38 cellular contexts compared by ENCODE assay signal in genomic region chrX:151169783-151170182, GRCh38. TPM values are rescaled to one million over a fixed set of nuclear protein-coding genes. Genes with fewer than 3 reads are reported as not detected.
"Had no signal": no experiment of that assay in that cellular context is flagged by ENCODE, and none has a peak within 500 bp of the region (broad histone marks: within the 10 kb centered on the region; RNA-seq: fewer than 3 reads in every experiment).

No MANE protein-coding gene starts in this region.

- H3K27ac Mint-ChIP-seq: activated CD4-positive, alpha-beta memory T cell treated with anti-CD3 and anti-CD28 coated beads, Interleukin-2, amount 10 ng/mL, durations not matched to agents 7 days and 5 days; activated CD4-positive, alpha-beta T cell treated with anti-CD3 and anti-CD28 coated beads for 36 hours; activated CD4-positive, alpha-beta T cell treated with anti-CD3 and anti-CD28 coated beads, Interleukin-2, amount 10 ng/mL, durations not matched to agents 7 days and 5 days; activated CD8-positive, alpha-beta memory T cell treated with anti-CD3 and anti-CD28 coated beads, Interleukin-2, amount 10 ng/mL, durations not matched to agents 7 days and 5 days; activated CD8-positive, alpha-beta T cell treated with anti-CD3 and anti-CD28 coated beads, Interleukin-2, amount 10 ng/mL, durations not matched to agents 7 days and 5 days; activated naive CD4-positive, alpha-beta T cell treated with anti-CD3 and anti-CD28 coated beads, Interleukin-2, amount 10 ng/mL, durations not matched to agents 7 days and 5 days; activated naive CD4-positive, alpha-beta T cell treated with anti-CD3 and anti-CD28 coated beads, Interleukin-2, amount 50 U/mL, for 24 hours; activated naive CD8-positive, alpha-beta T cell; activated naive CD8-positive, alpha-beta T cell treated with anti-CD3 and anti-CD28 coated beads, Interleukin-2, amount 10 ng/mL, durations not matched to agents 7 days and 5 days; activated naive CD8-positive, alpha-beta T cell treated with anti-CD3 and anti-CD28 coated beads, Interleukin-2, amount 50 U/mL, for 24 hours; activated T-cell treated with anti-CD3 and anti-CD28 coated beads, Interleukin-2, amount 50 U/mL, for 24 hours; T-helper 1 cell treated with Interleukin-12 subunit alpha and Interleukin-12 subunit beta and Interleukin-4 antibody, amounts not matched to agents 30 μg/mL and 1 μg/mL, for 36 hours; T-helper 2 cell treated with Interferon-gamma antibody and Interleukin-4, amounts not matched to agents 5 μg/mL and 100 μg/mL, for 36 hours had no signal

- H3K36me3 ChIP-seq: ascending aorta, brain microvascular endothelial cell, breast epithelium had no signal

- FAIRE-seq: colon, TTC549 had no signal

- H3K36me3 Mint-ChIP-seq: activated CD8-positive, alpha-beta memory T cell treated with anti-CD3 and anti-CD28 coated beads, Interleukin-2, amount 10 ng/mL, durations not matched to agents 7 days and 5 days; activated naive CD4-positive, alpha-beta T cell treated with anti-CD3 and anti-CD28 coated beads, Interleukin-2, amount 10 ng/mL, durations not matched to agents 7 days and 5 days; activated naive CD4-positive, alpha-beta T cell treated with anti-CD3 and anti-CD28 coated beads, Interleukin-2, amount 50 U/mL, for 24 hours; activated naive CD8-positive, alpha-beta T cell; activated naive CD8-positive, alpha-beta T cell treated with anti-CD3 and anti-CD28 coated beads, Interleukin-2, amount 10 ng/mL, durations not matched to agents 7 days and 5 days had no signal

- H3K4me3 ChIP-seq: ascending aorta, body of pancreas, breast epithelium had no signal

- H3K9me3 ChIP-seq: ascending aorta, body of pancreas had no signal

- H3K4me1 ChIP-seq: ascending aorta, body of pancreas, breast epithelium had no signal

- DNase-seq: activated CD4-positive, alpha-beta memory T cell treated with anti-CD3 and anti-CD28 coated beads, Interleukin-2, amount 10 ng/mL, durations not matched to agents 7 days and 5 days; activated CD4-positive, alpha-beta T cell treated with anti-CD3 and anti-CD28 coated beads for 1 hour; activated CD4-positive, alpha-beta T cell treated with anti-CD3 and anti-CD28 coated beads for 36 hours; activated CD4-positive, alpha-beta T cell treated with anti-CD3 and anti-CD28 coated beads for 48 hours; activated CD4-positive, alpha-beta T cell treated with anti-CD3 and anti-CD28 coated beads, Interleukin-2, amount 10 ng/mL, durations not matched to agents 7 days and 5 days; activated CD4-positive, alpha-beta T cell treated with anti-CD3 and anti-CD28 coated beads, Interleukin-2, amount 50 U/mL, for 48 hours; activated CD4-positive, CD25-positive, alpha-beta regulatory T cell; activated CD8-positive, alpha-beta memory T cell treated with anti-CD3 and anti-CD28 coated beads for 24 hours; activated CD8-positive, alpha-beta memory T cell treated with anti-CD3 and anti-CD28 coated beads, Interleukin-2, amount 10 ng/mL, durations not matched to agents 7 days and 5 days; activated CD8-positive, alpha-beta memory T cell treated with anti-CD3 and anti-CD28 coated beads, Interleukin-2, amount 50 U/mL, for 48 hours; activated CD8-positive, alpha-beta T cell treated with anti-CD3 and anti-CD28 coated beads, Interleukin-2, amount 10 ng/mL, durations not matched to agents 7 days and 5 days; activated gamma-delta T cell; activated naive CD4-positive, alpha-beta T cell treated with anti-CD3 and anti-CD28 coated beads, Interleukin-2, amount 10 ng/mL, durations not matched to agents 7 days and 5 days; activated naive CD4-positive, alpha-beta T cell treated with Interleukin-2 at 50 U/mL for 16 hours; activated naive CD8-positive, alpha-beta T cell treated with anti-CD3 and anti-CD28 coated beads, Interleukin-2, amount 10 ng/mL, durations not matched to agents 7 days and 5 days; activated naive CD8-positive, alpha-beta T cell treated with anti-CD3 and anti-CD28 coated beads, Interleukin-2, amount 50 U/mL, for 24 hours; activated T-cell treated with anti-CD3 and anti-CD28 coated beads, Interleukin-2, amount 50 U/mL, for 24 hours; activated T-cell treated with anti-CD3 and anti-CD28 coated beads, Interleukin-2, amount 50 U/mL, for 48 hours; amygdala; anterior cingulate cortex; body of pancreas; brain microvascular endothelial cell; central memory CD4-positive, alpha-beta T cell; T-helper 1 cell; T-helper 2 cell; T-helper 9 cell had no signal

- H3K9me3 Mint-ChIP-seq: activated CD4-positive, alpha-beta memory T cell treated with anti-CD3 and anti-CD28 coated beads, Interleukin-2, amount 10 ng/mL, durations not matched to agents 7 days and 5 days; activated CD4-positive, alpha-beta T cell treated with anti-CD3 and anti-CD28 coated beads, Interleukin-2, amount 10 ng/mL, durations not matched to agents 7 days and 5 days; activated naive CD4-positive, alpha-beta T cell treated with anti-CD3 and anti-CD28 coated beads, Interleukin-2, amount 10 ng/mL, durations not matched to agents 7 days and 5 days; activated naive CD4-positive, alpha-beta T cell treated with anti-CD3 and anti-CD28 coated beads, Interleukin-2, amount 50 U/mL, for 24 hours; activated naive CD8-positive, alpha-beta T cell treated with anti-CD3 and anti-CD28 coated beads, Interleukin-2, amount 10 ng/mL, durations not matched to agents 7 days and 5 days; activated naive CD8-positive, alpha-beta T cell treated with anti-CD3 and anti-CD28 coated beads, Interleukin-2, amount 50 U/mL, for 24 hours; activated T-cell treated with anti-CD3 and anti-CD28 coated beads, Interleukin-2, amount 50 U/mL, for 24 hours; T-helper 1 cell treated with Interleukin-12 subunit alpha and Interleukin-12 subunit beta and Interleukin-4 antibody, amounts not matched to agents 30 μg/mL and 1 μg/mL, for 36 hours; T-helper 2 cell treated with Interferon-gamma antibody and Interleukin-4, amounts not matched to agents 5 μg/mL and 100 μg/mL, for 36 hours had no signal

- H3K4me1 Mint-ChIP-seq: activated CD4-positive, alpha-beta memory T cell treated with anti-CD3 and anti-CD28 coated beads, Interleukin-2, amount 10 ng/mL, durations not matched to agents 7 days and 5 days; activated CD4-positive, alpha-beta T cell treated with anti-CD3 and anti-CD28 coated beads for 36 hours; activated CD4-positive, alpha-beta T cell treated with anti-CD3 and anti-CD28 coated beads, Interleukin-2, amount 10 ng/mL, durations not matched to agents 7 days and 5 days; activated CD8-positive, alpha-beta memory T cell treated with anti-CD3 and anti-CD28 coated beads, Interleukin-2, amount 10 ng/mL, durations not matched to agents 7 days and 5 days; activated naive CD4-positive, alpha-beta T cell treated with anti-CD3 and anti-CD28 coated beads, Interleukin-2, amount 10 ng/mL, durations not matched to agents 7 days and 5 days; activated naive CD4-positive, alpha-beta T cell treated with anti-CD3 and anti-CD28 coated beads, Interleukin-2, amount 50 U/mL, for 24 hours; activated naive CD8-positive, alpha-beta T cell treated with anti-CD3 and anti-CD28 coated beads, Interleukin-2, amount 10 ng/mL, durations not matched to agents 7 days and 5 days; activated naive CD8-positive, alpha-beta T cell treated with anti-CD3 and anti-CD28 coated beads, Interleukin-2, amount 50 U/mL, for 24 hours had no signal

- ATAC-seq: activated CD4-positive, alpha-beta T cell treated with anti-CD3 and anti-CD28 coated beads for 36 hours; activated CD4-positive, CD25-positive, alpha-beta regulatory T cell treated with anti-CD3 and anti-CD28 coated beads, Interleukin-2, amount 50 U/mL, for 24 hours; activated CD8-positive, alpha-beta memory T cell treated with anti-CD3 and anti-CD28 coated beads, Interleukin-2, amount 10 ng/mL, durations not matched to agents 7 days and 5 days; activated CD8-positive, alpha-beta T cell treated with anti-CD3 and anti-CD28 coated beads, Interleukin-2, amount 10 ng/mL, durations not matched to agents 7 days and 5 days; activated naive CD8-positive, alpha-beta T cell treated with anti-CD3 and anti-CD28 coated beads, Interleukin-2, amount 50 U/mL, for 24 hours; body of pancreas had no signal

- H3K27me3 ChIP-seq: ascending aorta, body of pancreas had no signal

- H3K4me3 Mint-ChIP-seq: activated CD4-positive, alpha-beta memory T cell treated with anti-CD3 and anti-CD28 coated beads, Interleukin-2, amount 10 ng/mL, durations not matched to agents 7 days and 5 days; activated CD4-positive, alpha-beta T cell treated with anti-CD3 and anti-CD28 coated beads for 36 hours; activated CD4-positive, alpha-beta T cell treated with anti-CD3 and anti-CD28 coated beads, Interleukin-2, amount 10 ng/mL, durations not matched to agents 7 days and 5 days; activated CD8-positive, alpha-beta memory T cell treated with anti-CD3 and anti-CD28 coated beads, Interleukin-2, amount 10 ng/mL, durations not matched to agents 7 days and 5 days; activated CD8-positive, alpha-beta T cell treated with anti-CD3 and anti-CD28 coated beads, Interleukin-2, amount 10 ng/mL, durations not matched to agents 7 days and 5 days; activated naive CD4-positive, alpha-beta T cell treated with anti-CD3 and anti-CD28 coated beads, Interleukin-2, amount 10 ng/mL, durations not matched to agents 7 days and 5 days; activated naive CD4-positive, alpha-beta T cell treated with anti-CD3 and anti-CD28 coated beads, Interleukin-2, amount 50 U/mL, for 24 hours; activated naive CD8-positive, alpha-beta T cell; activated naive CD8-positive, alpha-beta T cell treated with anti-CD3 and anti-CD28 coated beads, Interleukin-2, amount 10 ng/mL, durations not matched to agents 7 days and 5 days; activated naive CD8-positive, alpha-beta T cell treated with anti-CD3 and anti-CD28 coated beads, Interleukin-2, amount 50 U/mL, for 24 hours; activated T-cell treated with anti-CD3 and anti-CD28 coated beads, Interleukin-2, amount 50 U/mL, for 24 hours; T-helper 1 cell treated with Interleukin-12 subunit alpha and Interleukin-12 subunit beta and Interleukin-4 antibody, amounts not matched to agents 30 μg/mL and 1 μg/mL, for 36 hours; T-helper 2 cell treated with Interferon-gamma antibody and Interleukin-4, amounts not matched to agents 5 μg/mL and 100 μg/mL, for 36 hours had no signal

- H3K27ac ChIP-seq: ascending aorta, body of pancreas, brain microvascular endothelial cell, breast epithelium, VCaP had no signal

RNA-seq across cellular contexts. Expression of gene GPR50, which starts 6.6 kb away (rescaled TPM):
- total RNA-seq: activated CD4-positive, alpha-beta memory T cell treated with anti-CD3 and anti-CD28 coated beads, Interleukin-2, amount 10 ng/mL, durations not matched to agents 7 days and 5 days; activated CD4-positive, alpha-beta T cell treated with anti-CD3 and anti-CD28 coated beads for 36 hours; activated CD4-positive, alpha-beta T cell treated with anti-CD3 and anti-CD28 coated beads, Interleukin-2, amount 10 ng/mL, durations not matched to agents 7 days and 5 days; activated CD8-positive, alpha-beta memory T cell treated with anti-CD3 and anti-CD28 coated beads, Interleukin-2, amount 10 ng/mL, durations not matched to agents 7 days and 5 days; activated CD8-positive, alpha-beta T cell treated with anti-CD3 and anti-CD28 coated beads, Interleukin-2, amount 10 ng/mL, durations not matched to agents 7 days and 5 days; activated naive CD8-positive, alpha-beta T cell treated with anti-CD3 and anti-CD28 coated beads, Interleukin-2, amount 10 ng/mL, durations not matched to agents 7 days and 5 days; ascending aorta; body of pancreas; cardiac septum; cerebellum had no signal
